In genomic region chr21:45411810-45412206, GRCh38 we compare ENCODE assay signal across 1 cellular context.
TF ChIP-seq lines count a peak whose summit lies in the region.

No MANE protein-coding gene starts in this region.

TF ChIP-seq in K562, 482 proteins besides CTCF, POLR2A, EP300 and RAD21 (continued from another document and continues in another):
- TF ChIP-seq E2F6 (IDR thresholded peaks at IDR 0.05; ENCODE audit: borderline replicate concordance in 1 of 2, extremely low read depth in 1 of 2, insufficient read depth in 1 of 2, insufficient read length in 1 of 2, low read depth in 1 of 2, low read length in 1 of 2, poor library complexity in 1 of 2, severe bottlenecking in 1 of 2) = peak in 1 of 2 experiments; percentile 33
- no peak for TF ChIP-seq ZNF696 (CRISPR knock-in tag; conservative IDR thresholded peaks at IDR 0.05)
- TF ChIP-seq CLOCK (CRISPR knock-in tag; IDR thresholded peaks at IDR 0.05; ENCODE audit: borderline replicate concordance) = peak; percentile 45; the same call in 1 of the 2 replicates
- TF ChIP-seq ZNF699 (CRISPR knock-in tag; IDR thresholded peaks at IDR 0.05; ENCODE audit: insufficient replicate concordance) = no peak
- TF ChIP-seq KLF6 (CRISPR knock-in tag; IDR thresholded peaks at IDR 0.05; ENCODE audit: borderline replicate concordance) = no peak
- TF ChIP-seq MIER1 (IDR thresholded peaks at IDR 0.05; ENCODE audit: low read depth) = 0 out of 2 replicates have a peak, but pooled peaks have one; percentile 18
- no peak for TF ChIP-seq RBM17 (IDR thresholded peaks at IDR 0.05; ENCODE audit: borderline replicate concordance, low read depth, low read length)
- TF ChIP-seq SIN3A (IDR thresholded peaks at IDR 0.05; ENCODE audit: borderline replicate concordance in 2 of 2, control insufficient read depth in 1 of 2, low read depth in 2 of 2, low read length in 2 of 2) = no peak
- TF ChIP-seq RBM15 (IDR thresholded peaks at IDR 0.05; ENCODE audit: insufficient read depth, low read length) = no peak
- TF ChIP-seq ZSCAN29 (IDR thresholded peaks at IDR 0.05) = no peak
- no peak for TF ChIP-seq ZC3H8 (IDR thresholded peaks at IDR 0.05)
- no peak for TF ChIP-seq KLF13 (tag; IDR thresholded peaks at IDR 0.05; ENCODE audit: borderline replicate concordance, low read depth)
- TF ChIP-seq SMARCE1 (IDR thresholded peaks at IDR 0.05) = peak; percentile 7; the same call in 1 of the 2 replicates
- TF ChIP-seq SMAD4 (CRISPR knock-in tag; conservative IDR thresholded peaks at IDR 0.05) = no peak
- peak; percentile 63; the same call in 1 of the 2 replicates for TF ChIP-seq HSF4 (CRISPR knock-in tag; IDR thresholded peaks at IDR 0.05; ENCODE audit: borderline replicate concordance)
- no peak for TF ChIP-seq ZC3H4 (CRISPR knock-in tag; IDR thresholded peaks at IDR 0.05; ENCODE audit: borderline replicate concordance)
- TF ChIP-seq GABPB1 (CRISPR knock-in tag; IDR thresholded peaks at IDR 0.05) = no peak; the same call in 1 of the 2 replicates
- no peak for TF ChIP-seq PPARD (CRISPR knock-in tag; IDR thresholded peaks at IDR 0.05)
- no peak for TF ChIP-seq TAL1 (IDR thresholded peaks at IDR 0.05)
- no peak for TF ChIP-seq ID3 (CRISPR knock-in tag; IDR thresholded peaks at IDR 0.05)
- TF ChIP-seq ID3 (tag; IDR thresholded peaks at IDR 0.05) = peak; percentile 30; the same call in 1 of the 2 replicates
- TF ChIP-seq FOSL1 (tag; conservative IDR thresholded peaks at IDR 0.05) = peak; percentile 62; the same call in 1 of the 2 replicates
- no peak for TF ChIP-seq RBFOX2 (IDR thresholded peaks at IDR 0.05; ENCODE audit: low read depth, low read length)
- peak; percentile 8; the same call in 1 of the 2 replicates for TF ChIP-seq HDAC2 (IDR thresholded peaks at IDR 0.05)
- no peak for TF ChIP-seq JUN (IDR thresholded peaks at IDR 0.05; ENCODE audit: borderline replicate concordance, low read depth, low read length)
- no peak for TF ChIP-seq JUN (CRISPR knock-in tag; IDR thresholded peaks at IDR 0.05; ENCODE audit: borderline replicate concordance)
- TF ChIP-seq ZBTB43 (CRISPR knock-in tag; IDR thresholded peaks at IDR 0.05) = no peak
- TF ChIP-seq HMBOX1 (IDR thresholded peaks at IDR 0.05) = no peak
- TF ChIP-seq ZNF197 (CRISPR knock-in tag; IDR thresholded peaks at IDR 0.05; ENCODE audit: low read depth) = peak; percentile 10; the same call in 1 of the 2 replicates
- peak; percentile 44; the same call in 1 of the 2 replicates for TF ChIP-seq ZNF41 (CRISPR knock-in tag; conservative IDR thresholded peaks at IDR 0.05)
- no peak for TF ChIP-seq MAFG (tag; conservative IDR thresholded peaks at IDR 0.05)
- TF ChIP-seq GTF2A2 (tag; IDR thresholded peaks at IDR 0.05) = peak; percentile 69; the same call in 1 of the 2 replicates
- no peak for TF ChIP-seq FOXP4 (CRISPR knock-in tag; IDR thresholded peaks at IDR 0.05; ENCODE audit: borderline replicate concordance)
- no peak for TF ChIP-seq MYBL2 (IDR thresholded peaks at IDR 0.05; ENCODE audit: low read depth)
- TF ChIP-seq MYBL2 (CRISPR knock-in tag; IDR thresholded peaks at IDR 0.05; ENCODE audit: borderline replicate concordance) = no peak
- TF ChIP-seq ZNF766 (CRISPR knock-in tag; conservative IDR thresholded peaks at IDR 0.05) = 0 out of 2 replicates have a peak, but pooled peaks have one; percentile 54
- peak; percentile 46; the same call in 1 of the 2 replicates for TF ChIP-seq ZNF583 (CRISPR knock-in tag; IDR thresholded peaks at IDR 0.05)
- no peak for TF ChIP-seq STAT6 (CRISPR knock-in tag; IDR thresholded peaks at IDR 0.05)
- 0 out of 2 replicates have a peak, but pooled peaks have one; percentile 29 for TF ChIP-seq ZNF311 (CRISPR knock-in tag; IDR thresholded peaks at IDR 0.05)
- TF ChIP-seq E2F1 (CRISPR knock-in tag; IDR thresholded peaks at IDR 0.05) = no peak
- no peak for TF ChIP-seq ZNF12 (CRISPR knock-in tag; IDR thresholded peaks at IDR 0.05)
- TF ChIP-seq MEF2A (IDR thresholded peaks at IDR 0.05; ENCODE audit: control insufficient read depth, low read depth, low read length) = no peak
- no peak for TF ChIP-seq NR2C2 (CRISPR knock-in tag; IDR thresholded peaks at IDR 0.05)
- peak; percentile 51; the same call in 1 of the 2 replicates for TF ChIP-seq NR2C2 (tag; IDR thresholded peaks at IDR 0.05)
- TF ChIP-seq FOXJ2 (tag; IDR thresholded peaks at IDR 0.05) = peak; percentile 12; the same call in 1 of the 2 replicates
- TF ChIP-seq ZNF511 (CRISPR knock-in tag; IDR thresholded peaks at IDR 0.05) = no peak
- TF ChIP-seq ZNF79 (CRISPR knock-in tag; IDR thresholded peaks at IDR 0.05; ENCODE audit: low read depth) = no peak
- no peak for TF ChIP-seq PHB2 (IDR thresholded peaks at IDR 0.05; ENCODE audit: low read depth)
- TF ChIP-seq ZNF140 (CRISPR knock-in tag; IDR thresholded peaks at IDR 0.05) = no peak
- TF ChIP-seq MBD1 (CRISPR knock-in tag; IDR thresholded peaks at IDR 0.05) = no peak
- TF ChIP-seq IRF1 (CRISPR knock-in tag; IDR thresholded peaks at IDR 0.05; ENCODE audit: borderline replicate concordance) = no peak
- TF ChIP-seq ZNF224 (CRISPR knock-in tag; IDR thresholded peaks at IDR 0.05) = no peak
